Comparison of ENCODE assay signal across 10 cellular contexts in the genomic region with DNA sequence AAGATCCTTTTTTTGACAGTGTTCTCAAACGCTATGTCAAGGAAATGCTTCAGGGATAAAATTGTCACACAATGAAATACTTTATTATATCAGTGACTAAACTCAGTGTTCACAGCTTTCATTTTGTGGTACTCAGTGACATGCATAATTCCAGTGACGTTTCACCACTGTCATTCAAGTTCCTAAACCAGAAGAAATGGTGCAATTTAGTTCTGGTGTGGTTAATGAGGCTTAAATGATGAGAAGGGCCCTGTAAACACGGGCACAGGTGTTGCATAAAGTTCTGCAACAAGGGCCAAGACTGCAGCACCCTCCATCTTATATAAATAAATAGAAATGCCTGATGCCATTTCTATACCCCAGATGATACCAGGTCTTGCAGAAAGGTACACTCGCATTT.
"Had no signal": no experiment of that assay in that cellular context is flagged by ENCODE, and none has a peak within 500 bp of the region (broad histone marks: within the 10 kb centered on the region; RNA-seq: fewer than 3 reads in every experiment).

No MANE protein-coding gene starts in this region.

- H3K4me3 ChIP-seq: esophagus muscularis mucosa, gastrocnemius medialis, heart right ventricle, mucosa of descending colon, psoas muscle had no signal

- ATAC-seq: effector memory CD8-positive, alpha-beta T cell; gastrocnemius medialis; heart right ventricle; psoas muscle had no signal

- H3K4me1 ChIP-seq: esophagus muscularis mucosa, gastrocnemius medialis, heart right ventricle, psoas muscle had no signal

- H3K36me3 ChIP-seq: esophagus muscularis mucosa, gastrocnemius medialis, heart right ventricle had no signal

- DNase-seq: gastrocnemius medialis; natural killer cell; occipital lobe; psoas muscle; stimulated activated CD4-positive, alpha-beta T cell treated with anti-CD3 and anti-CD28 coated beads, Interleukin-12 subunit alpha, Interleukin-12 subunit beta, amount 100 ng/mL, for 4 hours had no signal

- H3K9me3 ChIP-seq: esophagus muscularis mucosa, gastrocnemius medialis, heart right ventricle, mucosa of descending colon, psoas muscle had no signal

- H3K27ac ChIP-seq: epithelial cell of prostate, esophagus muscularis mucosa, gastrocnemius medialis, heart right ventricle, psoas muscle had no signal

- H3K27me3 ChIP-seq: gastrocnemius medialis had no signal
